ENCODE assay signal across 19 cellular contexts in genomic region chr12:99200711-99201384, GRCh38.
DNase-seq lines count a peak whose midpoint lies in the region; ATAC-seq and TF ChIP-seq lines count a peak whose summit lies in the region.
"Had no signal": no experiment of that assay in that cellular context is flagged by ENCODE, and none has a peak within 500 bp of the region (broad histone marks: within the 10 kb centered on the region; RNA-seq: fewer than 3 reads in every experiment).

No MANE protein-coding gene starts in this region.

- H3K9me3 ChIP-seq in endodermal cell (ENCODE audit: control insufficient read depth, low read length) (no peaks in the 10 kb centered on the region), upper lobe of right lung (no peaks in the 10 kb centered on the region)
- H3K9me3 ChIP-seq: BE2C had no signal

- ATAC-seq in activated CD8-positive, alpha-beta T cell treated with anti-CD3 and anti-CD28 coated beads, Interleukin-2, amount 10 ng/mL, durations not matched to agents 7 days and 5 days: no peak
- ATAC-seq in activated CD8-positive, alpha-beta T cell treated with anti-CD3 and anti-CD28 coated beads for 36 hours: no peak
- peak; percentile 40 for ATAC-seq in upper lobe of right lung
- no peak for ATAC-seq in HG03039 (IDR thresholded peaks at IDR 0.05; ENCODE audit: unreplicated experiment)
- no peak for ATAC-seq in activated CD4-positive, CD25-positive, alpha-beta regulatory T cell treated with anti-CD3 and anti-CD28 coated beads, Interleukin-2, amount 50 U/mL, for 24 hours
- ATAC-seq: Panc1 had no signal

- no peak overlapping the region for H3K4me3 Mint-ChIP-seq in activated CD8-positive, alpha-beta T cell treated with anti-CD3 and anti-CD28 coated beads, Interleukin-2, amount 10 ng/mL, durations not matched to agents 7 days and 5 days
- H3K4me3 Mint-ChIP-seq in activated CD8-positive, alpha-beta T cell treated with anti-CD3 and anti-CD28 coated beads for 36 hours: no peak overlapping the region
- no peak overlapping the region for H3K4me3 Mint-ChIP-seq in endodermal cell
- H3K4me3 Mint-ChIP-seq: CD4-positive, alpha-beta T cell had no signal

- DNase-seq in activated CD8-positive, alpha-beta T cell treated with anti-CD3 and anti-CD28 coated beads, Interleukin-2, amount 10 ng/mL, durations not matched to agents 7 days and 5 days: no peak
- no peak for DNase-seq in activated CD8-positive, alpha-beta T cell treated with anti-CD3 and anti-CD28 coated beads for 36 hours
- peak; percentile 47 for DNase-seq in endodermal cell
- DNase-seq in kidney glomerular epithelial cell (lab: John Stamatoyannopoulos, UW): peak; percentile 36
- DNase-seq in upper lobe of right lung: no peak
- no peak for DNase-seq in anterior cingulate cortex (lab: John Stamatoyannopoulos, UW)
- DNase-seq: BE2C; CD4-positive, alpha-beta T cell; DMS79; GOT3; MM.1S; NCI-H1105; NCI-H1694; NCI-H510A treated with DMSO at 0.1 percent for 48 hours; Right ventricle myocardium superior had no signal

- WGBS in endodermal cell (ENCODE audit: insufficient coverage in 1 of 2, insufficient read length in 1 of 2), 2 experiments: 0% methylated on average over 1 of the region's 1 CpG

- H3K4me3 ChIP-seq in endodermal cell (ENCODE audit: low read length) (no peak overlapping the region), upper lobe of right lung (no peak overlapping the region)

- H3K36me3 Mint-ChIP-seq in activated CD8-positive, alpha-beta T cell treated with anti-CD3 and anti-CD28 coated beads, Interleukin-2, amount 10 ng/mL, durations not matched to agents 7 days and 5 days (ENCODE audit: low read depth): no peaks in the 10 kb centered on the region
- no peaks in the 10 kb centered on the region for H3K36me3 Mint-ChIP-seq in activated CD8-positive, alpha-beta T cell treated with anti-CD3 and anti-CD28 coated beads for 36 hours (ENCODE audit: low read depth)
- no peaks in the 10 kb centered on the region for H3K36me3 Mint-ChIP-seq in endodermal cell (ENCODE audit: low read depth)

- CTCF ChIA-PET in activated CD8-positive, alpha-beta T cell treated with anti-CD3 and anti-CD28 coated beads, Interleukin-2, amount 10 ng/mL, durations not matched to agents 7 days and 5 days (lab: Charles Lee): no interaction called here
- CTCF ChIA-PET in activated CD8-positive, alpha-beta T cell treated with anti-CD3 and anti-CD28 coated beads for 36 hours (lab: Charles Lee): no interaction called here

- no peak for TF ChIP-seq CTCF in activated CD8-positive, alpha-beta T cell treated with anti-CD3 and anti-CD28 coated beads for 36 hours (IDR thresholded peaks at IDR 0.05)
- TF ChIP-seq CTCF in endodermal cell (conservative IDR thresholded peaks at IDR 0.05) (no peak), upper lobe of right lung (IDR thresholded peaks at IDR 0.05) (no peak)

- no peak overlapping the region for H3K9ac ChIP-seq in endodermal cell (ENCODE audit: extremely low read depth, low read length, poor library complexity, severe bottlenecking)

- H3K4me1 ChIP-seq in endodermal cell (ENCODE audit: control insufficient read depth, insufficient read depth, low read length): no peaks in the 10 kb centered on the region
- no peaks in the 10 kb centered on the region for H3K4me1 ChIP-seq in upper lobe of right lung
- H3K4me1 ChIP-seq: BE2C had no signal

- H3K27me3 Mint-ChIP-seq in activated CD8-positive, alpha-beta T cell treated with anti-CD3 and anti-CD28 coated beads, Interleukin-2, amount 10 ng/mL, durations not matched to agents 7 days and 5 days (ENCODE audit: low read depth): no peaks in the 10 kb centered on the region
- H3K27me3 Mint-ChIP-seq in activated CD8-positive, alpha-beta T cell treated with anti-CD3 and anti-CD28 coated beads for 36 hours: no peaks in the 10 kb centered on the region
- no peaks in the 10 kb centered on the region for H3K27me3 Mint-ChIP-seq in endodermal cell (ENCODE audit: insufficient read depth)
- H3K27me3 Mint-ChIP-seq: CD4-positive, alpha-beta T cell had no signal

- peak overlapping the region; percentile 32 for H3K27ac Mint-ChIP-seq in activated CD8-positive, alpha-beta T cell treated with anti-CD3 and anti-CD28 coated beads, Interleukin-2, amount 10 ng/mL, durations not matched to agents 7 days and 5 days
- no peak overlapping the region for H3K27ac Mint-ChIP-seq in activated CD8-positive, alpha-beta T cell treated with anti-CD3 and anti-CD28 coated beads for 36 hours
- no peak overlapping the region for H3K27ac Mint-ChIP-seq in endodermal cell
- H3K27ac Mint-ChIP-seq: CD4-positive, alpha-beta T cell had no signal

- intact Hi-C loops in activated CD8-positive, alpha-beta T cell treated with anti-CD3 and anti-CD28 coated beads for 36 hours (cut with micrococcal nuclease): no loop called here
- intact Hi-C loops in upper lobe of right lung (cut with DNase I): no loop called here

- H3K36me3 ChIP-seq in endodermal cell (ENCODE audit: control insufficient read depth, insufficient read depth, low read length): no peaks in the 10 kb centered on the region
- H3K36me3 ChIP-seq in upper lobe of right lung: no peaks in the 10 kb centered on the region
- H3K36me3 ChIP-seq: BE2C had no signal

- H3K27me3 ChIP-seq in endodermal cell (ENCODE audit: control insufficient read depth, insufficient read depth, low read length, poor library complexity, severe bottlenecking): peaks cover 5% of the 10 kb centered on the region
- no peaks in the 10 kb centered on the region for H3K27me3 ChIP-seq in upper lobe of right lung
- H3K27me3 ChIP-seq: BE2C had no signal

- H3K4me1 Mint-ChIP-seq in activated CD8-positive, alpha-beta T cell treated with anti-CD3 and anti-CD28 coated beads, Interleukin-2, amount 10 ng/mL, durations not matched to agents 7 days and 5 days (ENCODE audit: low read depth): no peaks in the 10 kb centered on the region
- H3K4me1 Mint-ChIP-seq in activated CD8-positive, alpha-beta T cell treated with anti-CD3 and anti-CD28 coated beads for 36 hours (ENCODE audit: low read depth): no peaks in the 10 kb centered on the region
- peaks cover 6% of the 10 kb centered on the region for H3K4me1 Mint-ChIP-seq in endodermal cell

- H3K27ac ChIP-seq in endodermal cell (ENCODE audit: low read depth, low read length): no peak overlapping the region
- H3K27ac ChIP-seq in upper lobe of right lung: no peak overlapping the region
- H3K27ac ChIP-seq: 22Rv1 had no signal

- POLR2A ChIA-PET in activated CD8-positive, alpha-beta T cell treated with anti-CD3 and anti-CD28 coated beads, Interleukin-2, amount 10 ng/mL, durations not matched to agents 7 days and 5 days (lab: Charles Lee): no interaction called here
- POLR2A ChIA-PET in activated CD8-positive, alpha-beta T cell treated with anti-CD3 and anti-CD28 coated beads for 36 hours (lab: Charles Lee): no interaction called here

- H3K9me3 Mint-ChIP-seq in activated CD8-positive, alpha-beta T cell treated with anti-CD3 and anti-CD28 coated beads, Interleukin-2, amount 10 ng/mL, durations not matched to agents 7 days and 5 days (ENCODE audit: insufficient read depth): peaks cover 3% of the 10 kb centered on the region
- H3K9me3 Mint-ChIP-seq in activated CD8-positive, alpha-beta T cell treated with anti-CD3 and anti-CD28 coated beads for 36 hours: peaks cover 2% of the 10 kb centered on the region
- H3K9me3 Mint-ChIP-seq in endodermal cell: no peaks in the 10 kb centered on the region

Comparison
In these comparisons a context has a peak if more than half of its experiments do, and no peak if none do; other contexts are left out.
1. DNase-seq: peak in endodermal cell (single experiment) and kidney glomerular epithelial cell (single experiment); none in activated CD8-positive, alpha-beta T cell treated with anti-CD3 and anti-CD28 coated beads, Interleukin-2, amount 10 ng/mL, durations not matched to agents 7 days and 5 days (single experiment), activated CD8-positive, alpha-beta T cell treated with anti-CD3 and anti-CD28 coated beads for 36 hours (single experiment), upper lobe of right lung (single experiment) and anterior cingulate cortex (0 of 58).